In genomic region chr2:144511945-144512344, GRCh38 we compare ENCODE assay signal across 1 cellular context.
TF ChIP-seq lines count a peak whose summit lies in the region.

No MANE protein-coding gene starts in this region.

TF ChIP-seq in HEK293, 187 proteins besides CTCF, POLR2A, EP300 and RAD21 (continued from another document):
- TF ChIP-seq SP7 (tag by site-specific recombination; IDR thresholded peaks at IDR 0.05) = no peak
